In genomic region chr3:99176169-99176964, GRCh38 we compare ENCODE assay signal across 2 cellular contexts.
TF ChIP-seq lines count a peak whose summit lies in the region.

No MANE protein-coding gene starts in this region.

TF ChIP-seq in IMR-90, 13 proteins besides CTCF, POLR2A, EP300 and RAD21:
- peak; percentile 96 for TF ChIP-seq MAFK (IDR thresholded peaks at IDR 0.05; ENCODE audit: low read depth, low read length)
- TF ChIP-seq SMC3 (IDR thresholded peaks at IDR 0.05; ENCODE audit: low read depth, low read length) = no peak
- no peak for TF ChIP-seq MAZ (IDR thresholded peaks at IDR 0.05; ENCODE audit: borderline replicate concordance, low read depth, low read length)
- no peak for TF ChIP-seq MXI1 (IDR thresholded peaks at IDR 0.05; ENCODE audit: borderline replicate concordance, low read depth, low read length)
- TF ChIP-seq CHD1 (IDR thresholded peaks at IDR 0.05; ENCODE audit: low read depth, low read length) = no peak
- no peak for TF ChIP-seq RFX5 (IDR thresholded peaks at IDR 0.05; ENCODE audit: low read depth, low read length)
- peak; percentile 80 for TF ChIP-seq CEBPB (IDR thresholded peaks at IDR 0.05; ENCODE audit: low read depth, low read length)

TF ChIP-seq in K562, 482 proteins besides CTCF, POLR2A, EP300 and RAD21:
- TF ChIP-seq MAFF (IDR thresholded peaks at IDR 0.05; ENCODE audit: low read length) = peak; percentile 51; the same call in 1 of the 2 replicates
- TF ChIP-seq MAFG (tag; conservative IDR thresholded peaks at IDR 0.05) = 0 out of 2 replicates have a peak, but pooled peaks have one; percentile 18
- TF ChIP-seq NR2C2 (CRISPR knock-in tag; IDR thresholded peaks at IDR 0.05) = no peak
- no peak for TF ChIP-seq NR2C2 (tag; IDR thresholded peaks at IDR 0.05)
- peak; percentile 63 for TF ChIP-seq MAFK (IDR thresholded peaks at IDR 0.05; ENCODE audit: low read length)
- no peak for TF ChIP-seq THAP12 (CRISPR knock-in tag; IDR thresholded peaks at IDR 0.05)
- TF ChIP-seq ZNF316 (IDR thresholded peaks at IDR 0.05) = peak; percentile 55
TF ChIP-seq in K562: peak in this region for 4.
